Comparison of ENCODE assay signal across 1 cellular context in genomic region chr1:211579434-211580302, GRCh38.
TF ChIP-seq lines count a peak whose summit lies in the region.

No MANE protein-coding gene starts in this region.

TF ChIP-seq in HepG2, 621 proteins besides CTCF, POLR2A, EP300 and RAD21 (continued from another document and continues in another):
- TF ChIP-seq REST (IDR thresholded peaks at IDR 0.05; ENCODE audit: borderline replicate concordance in 1 of 2, low read depth in 1 of 2, low read length in 2 of 2) (peak in 1 of 2 experiments; percentile 33; a peak in 1 of 4 replicates), POLR2AphosphoS5 (IDR thresholded peaks at IDR 0.05; ENCODE audit: low read depth, low read length) (peak; percentile 26; the same call in 1 of the 2 replicates), AGO1 (IDR thresholded peaks at IDR 0.05; ENCODE audit: low read depth, low read length, poor library complexity, severe bottlenecking) (no peak), NCOA1 (CRISPR knock-in tag; IDR thresholded peaks at IDR 0.05) (peak; percentile 80; the same call in 1 of the 2 replicates), ZBTB44 (CRISPR knock-in tag; IDR thresholded peaks at IDR 0.05) (0 out of 2 replicates have a peak, but pooled peaks have one; percentile 8), RXRB (CRISPR knock-in tag; IDR thresholded peaks at IDR 0.05; ENCODE audit: borderline replicate concordance) (peak; percentile 91), MYC (CRISPR knock-in tag; IDR thresholded peaks at IDR 0.05; ENCODE audit: borderline replicate concordance) (peak; percentile 89), ZFP90 (CRISPR knock-in tag; IDR thresholded peaks at IDR 0.05; ENCODE audit: borderline replicate concordance) (peak; percentile 38; the same call in 1 of the 2 replicates), DPF2 (CRISPR knock-in tag; IDR thresholded peaks at IDR 0.05; ENCODE audit: borderline replicate concordance, low read depth) (0 out of 2 replicates have a peak, but pooled peaks have one; percentile 31), BCL6 (CRISPR knock-in tag; IDR thresholded peaks at IDR 0.05) (peak; percentile 70), HNF4G (IDR thresholded peaks at IDR 0.05; ENCODE audit: borderline replicate concordance, low read depth, low read length) (peak; percentile 56), HNF4G (CRISPR knock-in tag; IDR thresholded peaks at IDR 0.05; ENCODE audit: borderline replicate concordance, low read depth) (no peak), ZFY (CRISPR knock-in tag; IDR thresholded peaks at IDR 0.05) (peak; percentile 43; the same call in 1 of the 2 replicates), ELF3 (CRISPR knock-in tag; IDR thresholded peaks at IDR 0.05) (peak; percentile 20; the same call in 1 of the 2 replicates), ZBTB7A (CRISPR knock-in tag; IDR thresholded peaks at IDR 0.05) (peak; percentile 47; the same call in 1 of the 2 replicates), RARA (CRISPR knock-in tag; IDR thresholded peaks at IDR 0.05) (peak; percentile 53; the same call in 1 of the 2 replicates), CHD2 (IDR thresholded peaks at IDR 0.05; ENCODE audit: low read depth, low read length) (0 out of 2 replicates have a peak, but pooled peaks have one; percentile 42), IRF1 (CRISPR knock-in tag; IDR thresholded peaks at IDR 0.05; ENCODE audit: low read depth) (no peak), RBFOX2 (IDR thresholded peaks at IDR 0.05; ENCODE audit: low read depth, low read length) (no peak), HHEX (CRISPR knock-in tag; IDR thresholded peaks at IDR 0.05) (no peak), PRDM10 (CRISPR knock-in tag; IDR thresholded peaks at IDR 0.05; ENCODE audit: low read depth) (peak; percentile 62; the same call in 1 of the 2 replicates), ZNF687 (CRISPR knock-in tag; IDR thresholded peaks at IDR 0.05) (peak; percentile 62), SIN3B (IDR thresholded peaks at IDR 0.05; ENCODE audit: low read length) (no peak), ZNF232 (CRISPR knock-in tag; IDR thresholded peaks at IDR 0.05; ENCODE audit: borderline replicate concordance) (peak; percentile 46; the same call in 1 of the 2 replicates), KDM6A (CRISPR knock-in tag; IDR thresholded peaks at IDR 0.05; ENCODE audit: low read depth) (peak; percentile 59; the same call in 1 of the 2 replicates), HNF1A (IDR thresholded peaks at IDR 0.05; ENCODE audit: low read depth) (peak; percentile 46; the same call in 1 of the 2 replicates), HNF1A (CRISPR knock-in tag; IDR thresholded peaks at IDR 0.05; ENCODE audit: borderline replicate concordance) (peak; percentile 34; the same call in 1 of the 2 replicates), ARID4A (CRISPR knock-in tag; IDR thresholded peaks at IDR 0.05; ENCODE audit: borderline replicate concordance) (peak; percentile 76; the same call in 1 of the 2 replicates)
